Comparison of ENCODE assay signal across 9 cellular contexts in the genomic region with DNA sequence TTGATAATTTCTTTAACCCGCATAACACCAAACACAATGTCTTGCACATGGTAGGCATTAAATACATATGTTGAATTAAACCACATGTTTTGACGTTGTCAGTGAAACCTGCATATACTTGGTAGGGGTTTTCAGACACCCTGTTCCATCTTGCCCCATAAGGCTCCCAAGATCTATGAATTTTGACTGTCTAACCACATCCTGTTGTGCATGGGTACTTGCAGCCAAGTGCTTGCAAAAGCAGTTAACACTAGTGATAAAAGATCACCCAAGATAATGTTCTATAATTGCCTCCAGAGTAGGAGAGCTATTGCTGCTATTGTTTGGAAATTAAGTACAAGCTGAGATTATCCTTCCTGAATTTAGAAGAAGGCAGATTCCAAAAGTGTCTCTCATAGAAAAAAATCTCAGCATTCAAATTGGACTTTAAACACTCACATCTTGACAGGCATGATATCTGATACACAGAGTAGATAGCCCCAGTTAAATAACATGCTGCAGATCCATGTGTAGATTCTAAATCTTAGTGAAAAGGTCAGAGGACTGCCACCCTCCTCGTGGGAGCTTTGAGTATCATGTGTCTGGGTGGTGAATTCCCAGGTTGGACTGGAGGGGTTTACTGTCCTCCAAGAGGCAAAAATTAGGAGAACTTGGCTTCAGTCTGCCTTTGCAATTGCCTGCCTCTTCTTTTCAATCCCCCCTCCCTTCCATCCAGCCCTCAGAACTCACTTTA. TPM values are rescaled to one million over a fixed set of nuclear protein-coding genes. Genes with fewer than 3 reads are reported as not detected.
DNase-seq lines count a peak whose midpoint lies in the region; ATAC-seq and TF ChIP-seq lines count a peak whose summit lies in the region.
"Had no signal": no experiment of that assay in that cellular context is flagged by ENCODE, and none has a peak within 500 bp of the region (broad histone marks: within the 10 kb centered on the region; RNA-seq: fewer than 3 reads in every experiment).

No MANE protein-coding gene starts in this region.

- peaks cover 10 to 20% (median 17%) of the 10 kb centered on the region in 10 experiments for H3K4me1 ChIP-seq in BLaER1 treated with 17β-estradiol and CSF1 and Interleukin-3, amounts not matched to agents 10 nM and 100 nM
- H3K4me1 ChIP-seq in neural progenitor cell (no peaks in the 10 kb centered on the region), BE2C (no peaks in the 10 kb centered on the region; the same call in 1 of the 2 replicates)

- ATAC-seq in GM19372 (IDR thresholded peaks at IDR 0.05; ENCODE audit: low read depth, unreplicated experiment) = peak; percentile 65
- no peak for ATAC-seq in GM19397 (IDR thresholded peaks at IDR 0.05; ENCODE audit: unreplicated experiment)

- peak overlapping the region in 9 of 11 experiments; percentile 26 to 67 (median 54); a peak in 16 of 22 replicates for H3K27ac ChIP-seq in BLaER1 treated with 17β-estradiol and CSF1 and Interleukin-3, amounts not matched to agents 10 nM and 100 nM
- H3K27ac ChIP-seq in neural progenitor cell = no peak overlapping the region

- H3K9me3 ChIP-seq in BLaER1 treated with 17β-estradiol and CSF1 and Interleukin-3, amounts not matched to agents 10 nM and 100 nM (replicated peaks in 1 of 11) = peaks cover 0 to 26% (median 12%) of the 10 kb centered on the region in 11 experiments; a peak in 13 of 22 replicates
- no peaks in the 10 kb centered on the region for H3K9me3 ChIP-seq in neural progenitor cell (ENCODE audit: low read depth)
- no peaks in the 10 kb centered on the region for H3K9me3 ChIP-seq in BE2C

- peaks cover 19% of the 10 kb centered on the region for H3K9me3 Mint-ChIP-seq in T-helper 1 cell treated with Interleukin-12 subunit alpha and Interleukin-12 subunit beta and Interleukin-4 antibody, amounts not matched to agents 30 μg/mL and 1 μg/mL, for 36 hours
- peaks cover 7% of the 10 kb centered on the region for H3K9me3 Mint-ChIP-seq in neural progenitor cell

- H3K27ac Mint-ChIP-seq in T-helper 1 cell treated with Interleukin-12 subunit alpha and Interleukin-12 subunit beta and Interleukin-4 antibody, amounts not matched to agents 30 μg/mL and 1 μg/mL, for 36 hours = peak overlapping the region; percentile 92
- H3K27ac Mint-ChIP-seq in neural progenitor cell = no peak overlapping the region

- TF ChIP-seq CTCF in fibroblast of mammary gland (conservative IDR thresholded peaks at IDR 0.05; ENCODE audit: control insufficient read depth, insufficient read depth, low read depth, low read length) (no peak), neural progenitor cell (IDR thresholded peaks at IDR 0.05) (no peak), BE2C (IDR thresholded peaks at IDR 0.05; ENCODE audit: low read depth, low read length) (no peak)

- peak overlapping the region; percentile 26 to 71 (median 48); a peak in 21 of 22 replicates for H3K4me2 ChIP-seq in BLaER1 treated with 17β-estradiol and CSF1 and Interleukin-3, amounts not matched to agents 10 nM and 100 nM
- no peak overlapping the region for H3K4me2 ChIP-seq in neural progenitor cell

- no peaks in the 10 kb centered on the region for H4K20me1 ChIP-seq in BLaER1 treated with 17β-estradiol and CSF1 and Interleukin-3, amounts not matched to agents 10 nM and 100 nM
- no peaks in the 10 kb centered on the region for H4K20me1 ChIP-seq in neural progenitor cell (ENCODE audit: low read depth)

- DNase-seq in fibroblast of mammary gland (ENCODE audit: low read depth) = peak; percentile 41
- DNase-seq in neural progenitor cell (ENCODE audit: low spot score) = no peak
- no peak for DNase-seq in BE2C
- no peak for DNase-seq in NCI-H1694 (lab: John Stamatoyannopoulos, UW)

- H3F3A ChIP-seq in neural progenitor cell (ENCODE audit: low read depth) = no peaks in the 10 kb centered on the region

- no peak overlapping the region for H3K4me3 ChIP-seq in BLaER1 treated with 17β-estradiol and CSF1 and Interleukin-3, amounts not matched to agents 10 nM and 100 nM
- H3K4me3 ChIP-seq in fibroblast of mammary gland (ENCODE audit: control insufficient read depth, low read depth, low read length) = no peak overlapping the region
- H3K4me3 ChIP-seq in neural progenitor cell = no peak overlapping the region
- no peak overlapping the region for H3K4me3 ChIP-seq in BE2C (ENCODE audit: low read depth, low read length)

- no peak overlapping the region for H3K9ac ChIP-seq in BLaER1 treated with 17β-estradiol and CSF1 and Interleukin-3, amounts not matched to agents 10 nM and 100 nM
- H3K9ac ChIP-seq in neural progenitor cell = no peak overlapping the region

- no peaks in the 10 kb centered on the region for H3K79me2 ChIP-seq in neural progenitor cell (ENCODE audit: low read depth)

- peak overlapping the region; percentile 70 for H3K4me3 Mint-ChIP-seq in T-helper 1 cell treated with Interleukin-12 subunit alpha and Interleukin-12 subunit beta and Interleukin-4 antibody, amounts not matched to agents 30 μg/mL and 1 μg/mL, for 36 hours
- no peak overlapping the region for H3K4me3 Mint-ChIP-seq in neural progenitor cell

- H3K36me3 ChIP-seq in BLaER1 treated with 17β-estradiol and CSF1 and Interleukin-3, amounts not matched to agents 10 nM and 100 nM = no peaks in the 10 kb centered on the region
- no peaks in the 10 kb centered on the region for H3K36me3 ChIP-seq in neural progenitor cell
- no peaks in the 10 kb centered on the region for H3K36me3 ChIP-seq in BE2C

- H3K27me3 Mint-ChIP-seq in T-helper 1 cell treated with Interleukin-12 subunit alpha and Interleukin-12 subunit beta and Interleukin-4 antibody, amounts not matched to agents 30 μg/mL and 1 μg/mL, for 36 hours (ENCODE audit: low read depth) = no peaks in the 10 kb centered on the region
- H3K27me3 Mint-ChIP-seq in neural progenitor cell (ENCODE audit: insufficient read depth, low read depth) = peaks cover 11% of the 10 kb centered on the region

- no peak overlapping the region for H2AFZ ChIP-seq in neural progenitor cell (replicated peaks)

- H3K36me3 Mint-ChIP-seq in T-helper 1 cell treated with Interleukin-12 subunit alpha and Interleukin-12 subunit beta and Interleukin-4 antibody, amounts not matched to agents 30 μg/mL and 1 μg/mL, for 36 hours (ENCODE audit: low read depth) = peaks cover 15% of the 10 kb centered on the region
- H3K36me3 Mint-ChIP-seq in neural progenitor cell = peaks cover 3% of the 10 kb centered on the region

- H3K4me1 Mint-ChIP-seq in T-helper 1 cell treated with Interleukin-12 subunit alpha and Interleukin-12 subunit beta and Interleukin-4 antibody, amounts not matched to agents 30 μg/mL and 1 μg/mL, for 36 hours (ENCODE audit: low read depth) = peaks cover 33% of the 10 kb centered on the region
- H3K4me1 Mint-ChIP-seq in neural progenitor cell = peaks cover 4% of the 10 kb centered on the region

- H3K27me3 ChIP-seq in BLaER1 treated with 17β-estradiol and CSF1 and Interleukin-3, amounts not matched to agents 10 nM and 100 nM = no peaks in the 10 kb centered on the region
- H3K27me3 ChIP-seq in neural progenitor cell = peaks cover 9% of the 10 kb centered on the region
- no peaks in the 10 kb centered on the region for H3K27me3 ChIP-seq in BE2C

RNA-seq across cellular contexts. Expression of gene CCN6, which starts 25.8 kb away (rescaled TPM):
- not detected in 2 replicates for total RNA-seq in neural progenitor cell (ENCODE audit: low replicate concordance)
- 0.46 TPM for polyA plus RNA-seq in BE2C (2012; ENCODE audit: insufficient read depth, insufficient read length, low read depth)
- total RNA-seq: mononuclear cell had no signal

RNA-seq across cellular contexts. Expression of gene TUBE1, which starts 59.2 kb away (rescaled TPM):
- total RNA-seq in neural progenitor cell (ENCODE audit: low replicate concordance) = 24.1 and 49.0 TPM in 2 replicates
- 33.6 TPM for polyA plus RNA-seq in BE2C (2012; ENCODE audit: insufficient read depth, insufficient read length, low read depth)

RNA-seq across cellular contexts. Expression of gene FAM229B, which starts 59.3 kb away (rescaled TPM):
- total RNA-seq in neural progenitor cell (ENCODE audit: low replicate concordance) = 14.1 and 32.2 TPM in 2 replicates
- 19.2 TPM for polyA plus RNA-seq in BE2C (2012; ENCODE audit: insufficient read depth, insufficient read length, low read depth)
